10 cellular contexts compared by ENCODE assay signal in genomic region chr5:150298701-150299451, GRCh38. TPM values are rescaled to one million over a fixed set of nuclear protein-coding genes. Genes with fewer than 3 reads are reported as not detected.
DNase-seq lines count a peak whose midpoint lies in the region; ATAC-seq and TF ChIP-seq lines count a peak whose summit lies in the region.
"Had no signal": no experiment of that assay in that cellular context is flagged by ENCODE, and none has a peak within 500 bp of the region (broad histone marks: within the 10 kb centered on the region; RNA-seq: fewer than 3 reads in every experiment).

No MANE protein-coding gene starts in this region.

- H3K79me2 ChIP-seq in ACC112 (ENCODE audit: control insufficient read depth, insufficient read depth, low read length, unreplicated experiment), result no peaks in the 10 kb centered on the region

- H3K4me1 ChIP-seq in ACC112 (ENCODE audit: control insufficient read depth, insufficient read depth, low read length, unreplicated experiment), result peaks cover 39% of the 10 kb centered on the region
- H3K4me1 ChIP-seq in left lung, result peaks cover 13 to 23% of the 10 kb centered on the region in 2 donors
- H3K4me1 ChIP-seq in HAP-1, result peaks cover 27% of the 10 kb centered on the region

- peak; percentile 47 for ATAC-seq in left lung

- H3K27me3 ChIP-seq in ACC112 (ENCODE audit: insufficient read depth, low read length) (no peaks in the 10 kb centered on the region), left lung (peaks cover 11 to 37% of the 10 kb centered on the region in 2 donors), HAP-1 (ENCODE audit: low read depth) (no peaks in the 10 kb centered on the region)

- no peak overlapping the region for H2AFZ ChIP-seq in ACC112 (ENCODE audit: low read length, unreplicated experiment)

- no peaks in the 10 kb centered on the region for H3K9me3 ChIP-seq in left lung
- no peaks in the 10 kb centered on the region for H3K9me3 ChIP-seq in HAP-1
- H3K9me3 ChIP-seq: BLaER1 had no signal

- DNase-seq in MV-4-11 (lab: John Stamatoyannopoulos, UW), result peak; percentile 23
- DNase-seq in choroid plexus epithelial cell (ENCODE audit: low read depth), result peak; percentile 85
- DNase-seq in left lung, result no peak
- no peak for DNase-seq in NCI-H748 treated with DMSO at 0.1 percent for 48 hours (lab: John Stamatoyannopoulos, UW)
- DNase-seq in NCI-H146 (lab: John Stamatoyannopoulos, UW), result no peak
- no peak for DNase-seq in HuH-7 (ENCODE audit: low spot score)
- DNase-seq in HAP-1 (ENCODE audit: low spot score in 2 of 2), result no peak
- DNase-seq: SHP77 treated with DMSO at 0.1 percent for 48 hours had no signal

- intact Hi-C loops in left lung (cut with DNase I), result no loop called here

- H3K36me3 ChIP-seq in ACC112 (ENCODE audit: insufficient read depth, low read length) (no peaks in the 10 kb centered on the region), left lung (no peaks in the 10 kb centered on the region), HAP-1 (replicated peaks) (no peaks in the 10 kb centered on the region)
- H3K36me3 ChIP-seq: BLaER1 had no signal

- TF ChIP-seq CTCF in choroid plexus epithelial cell (conservative IDR thresholded peaks at IDR 0.05; ENCODE audit: low read depth, low read length) (no peak), left lung (IDR thresholded peaks at IDR 0.05) (no peak)

- in situ Hi-C loops in HAP-1 (cut with MboI; ENCODE audit: low sequenced_read_pairs), result no loop called here

- H3K27ac ChIP-seq in ACC112 (ENCODE audit: low read depth, low read length), result peak overlapping the region; percentile 88
- peak overlapping the region; percentile 48 to 58 for H3K27ac ChIP-seq in left lung
- H3K27ac ChIP-seq: BLaER1 had no signal

- H3K4me3 ChIP-seq in ACC112 (ENCODE audit: low read depth, low read length) (no peak overlapping the region), choroid plexus epithelial cell (ENCODE audit: low read depth, low read length) (no peak overlapping the region), left lung (no peak overlapping the region), HAP-1 (no peak overlapping the region)
- H3K4me3 ChIP-seq: BLaER1 had no signal

RNA-seq across cellular contexts. Expression of gene ARSI, which starts 3.8 kb away (rescaled TPM):
- 1 to 10 TPM; 6.6 to 7.5 TPM for total RNA-seq in left lung

RNA-seq across cellular contexts. Expression of gene CAMK2A, which starts 9.3 kb away (rescaled TPM):
- 1 to 10 TPM in 1 of 2 donors, under 1 TPM in 1; 0.64 to 1.2 TPM for total RNA-seq in left lung

RNA-seq across cellular contexts. Expression of gene TCOF1, which starts 58.6 kb away (rescaled TPM):
- 10 to 100 TPM; 21.8 to 32.5 TPM for total RNA-seq in left lung

Comparison
In these comparisons a context has a peak if more than half of its experiments do, and no peak if none do; other contexts are left out.
1. DNase-seq: peak in MV-4-11 (single experiment) and choroid plexus epithelial cell (single experiment); none in left lung (0 of 2), NCI-H748 treated with DMSO at 0.1 percent for 48 hours (single experiment), NCI-H146 (single experiment), HuH-7 (single experiment) and HAP-1 (0 of 2).